ENCODE assay signal across 1 cellular context in genomic region chr1:166133857-166134256, GRCh38.
TF ChIP-seq lines count a peak whose summit lies in the region.

No MANE protein-coding gene starts in this region.

TF ChIP-seq in GM12878, 131 proteins besides CTCF, POLR2A, EP300 and RAD21 (continued from another document):
- TF ChIP-seq IRF5 (IDR thresholded peaks at IDR 0.05; ENCODE audit: borderline replicate concordance): no peak
- no peak for TF ChIP-seq PAX8 (IDR thresholded peaks at IDR 0.05)
- TF ChIP-seq TARDBP (IDR thresholded peaks at IDR 0.05; ENCODE audit: borderline replicate concordance): no peak
- TF ChIP-seq POLR2AphosphoS5 (IDR thresholded peaks at IDR 0.05; ENCODE audit: low read length): no peak
- no peak for TF ChIP-seq KAT2A (conservative IDR thresholded peaks at IDR 0.05; ENCODE audit: control insufficient read depth, low read depth, low read length)
- TF ChIP-seq CBX5 (IDR thresholded peaks at IDR 0.05; ENCODE audit: low read depth): no peak
- no peak for TF ChIP-seq ZNF592 (IDR thresholded peaks at IDR 0.05)
- no peak for TF ChIP-seq RUNX3 (IDR thresholded peaks at IDR 0.05; ENCODE audit: low read length)
- TF ChIP-seq CEBPB (IDR thresholded peaks at IDR 0.05; ENCODE audit: borderline replicate concordance in 1 of 2, low read depth in 2 of 2, low read length in 2 of 2): no peak
- no peak for TF ChIP-seq YY1 (IDR thresholded peaks at IDR 0.05; ENCODE audit: low read depth, low read length)
- no peak for TF ChIP-seq NR2C2 (IDR thresholded peaks at IDR 0.05; ENCODE audit: borderline replicate concordance, control insufficient read depth, insufficient read length, low read depth)
- no peak for TF ChIP-seq ATF7 (IDR thresholded peaks at IDR 0.05; ENCODE audit: low read depth)
